In genomic region chr1:223853748-223854147, GRCh38 we compare ENCODE assay signal across 24 cellular contexts. TPM values are rescaled to one million over a fixed set of nuclear protein-coding genes. Genes with fewer than 3 reads are reported as not detected.
DNase-seq lines count a peak whose midpoint lies in the region; ATAC-seq and TF ChIP-seq lines count a peak whose summit lies in the region.
"Had no signal": no experiment of that assay in that cellular context is flagged by ENCODE, and none has a peak within 500 bp of the region (broad histone marks: within the 10 kb centered on the region; RNA-seq: fewer than 3 reads in every experiment).

No MANE protein-coding gene starts in this region.

- intact Hi-C loops in IMR-90 (cut with micrococcal nuclease): no loop called here

- DNase-seq in stimulated activated naive CD8-positive, alpha-beta T cell treated with anti-CD3 and anti-CD28 coated beads, Interleukin-15, amount 100 ng/mL, for 72 hours: no peak
- DNase-seq in stimulated activated naive CD8-positive, alpha-beta T cell treated with anti-CD3 and anti-CD28 coated beads, Interleukin-15, Interleukin-2, amounts not matched to agents 100 U/mL and 50 U/mL, for 24 hours: no peak
- DNase-seq in IMR-90 (no peak), NCI-H2029 treated with DMSO at 0.1 percent for 48 hours (lab: John Stamatoyannopoulos, UW) (no peak), NCI-H524 treated with DMSO at 0.1 percent for 48 hours (lab: John Stamatoyannopoulos, UW) (no peak), activated gamma-delta T cell (lab: John Stamatoyannopoulos, UW) (no peak)
- DNase-seq in stimulated activated effector memory CD8-positive, alpha-beta T cell treated with anti-CD3 and anti-CD28 coated beads, Interleukin-12 subunit alpha, Interleukin-12 subunit beta, amount 100 ng/mL, for 72 hours (ENCODE audit: low spot score in 2 of 2): no peak
- DNase-seq: AML-193; Calu3; CD8-positive, alpha-beta memory T cell; DMS153; GDM1; HCEC 1CT; MG63; NCI-H1048; NCI-H1436; NCI-H187 treated with DMSO at 0.1 percent for 48 hours; NCI-H524 had no signal

- H3K4ac ChIP-seq in IMR-90 (ENCODE audit: low read depth, low read length): peak overlapping the region; percentile 28; the same call in 1 of the 2 replicates

- in situ Hi-C loops in IMR-90 (cut with MboI; ENCODE audit: low sequenced_read_pairs): no loop called here

- H2BK20ac ChIP-seq in IMR-90 (ENCODE audit: low read depth, low read length): peak overlapping the region; percentile 67; the same call in 1 of the 2 replicates

- 0 out of 2 replicates have a peak, but pooled peaks cover 2% of the 10 kb centered on the region for H3K27me3 ChIP-seq in IMR-90 (ENCODE audit: control insufficient read depth, insufficient read depth, low read length)
- H3K27me3 ChIP-seq: MG63 had no signal

- H2BK120ac ChIP-seq in IMR-90 (ENCODE audit: low read depth, low read length): peak overlapping the region; percentile 21; the same call in 1 of the 2 replicates

- no peak overlapping the region for H3K27ac ChIP-seq in IMR-90 (ENCODE audit: insufficient read depth, low read length)
- H3K27ac ChIP-seq: C4-2B, SJSA1 had no signal

- no peak for TF ChIP-seq RAD21 in IMR-90 (IDR thresholded peaks at IDR 0.05; ENCODE audit: low read length)

- H3K9ac ChIP-seq in IMR-90 (ENCODE audit: low read depth, low read length): no peak overlapping the region

- H3K18ac ChIP-seq in IMR-90 (ENCODE audit: low read depth, low read length): no peak overlapping the region

- H3K9me1 ChIP-seq in IMR-90 (ENCODE audit: insufficient read depth, low read length): peaks cover 5% of the 10 kb centered on the region; the same call in 1 of the 2 replicates

- peak overlapping the region; percentile 6; the same call in 2 of the 3 replicates for H2BK15ac ChIP-seq in IMR-90 (ENCODE audit: low read depth, low read length)

- no peaks in the 10 kb centered on the region for H3K36me3 ChIP-seq in IMR-90 (ENCODE audit: control insufficient read depth, insufficient read depth, low read length)
- H3K36me3 ChIP-seq: MG63, SJSA1 had no signal

- TF ChIP-seq POLR2A in IMR-90 (IDR thresholded peaks at IDR 0.05; ENCODE audit: low read depth, low read length): no peak

- H3K9me3 ChIP-seq in IMR-90 (ENCODE audit: control insufficient read depth, insufficient read depth, low read length): no peaks in the 10 kb centered on the region
- H3K9me3 ChIP-seq: MG63, SJSA1 had no signal

- CTCF ChIA-PET in IMR-90 (lab: Yijun Ruan, JAX): interaction anchor here (0.8 kb wide), 1 partner anchor 13 kb away, joined by 3 read pairs; no protein-coding TSS in a partner anchor

- dilution Hi-C loops in IMR-90 (cut with HindIII; ENCODE audit: low sequenced_read_pairs, unreplicated experiment): no loop called here

- H3K79me1 ChIP-seq in IMR-90 (ENCODE audit: low read depth in 1 of 2, low read length in 2 of 2): no peaks in the 10 kb centered on the region

- 85% methylated on average over 1 of the region's 1 CpG; no CpG with 5 or more reads in 1 of the 2 experiments for WGBS in IMR-90 (ENCODE audit: extremely low coverage in 2 of 2, insufficient read length in 1 of 2), 2 experiments

- no peak overlapping the region for H3K27ac Mint-ChIP-seq in stimulated activated naive CD8-positive, alpha-beta T cell treated with anti-CD3 and anti-CD28 coated beads, Interleukin-15, amount 100 ng/mL, for 72 hours
- no peak overlapping the region for H3K27ac Mint-ChIP-seq in stimulated activated effector memory CD8-positive, alpha-beta T cell treated with anti-CD3 and anti-CD28 coated beads, Interleukin-12 subunit alpha, Interleukin-12 subunit beta, amount 100 ng/mL, for 72 hours
- H3K27ac Mint-ChIP-seq: GM23338 had no signal

- POLR2A ChIA-PET in IMR-90 (lab: Charles Lee; ENCODE audit: unreplicated experiment): interaction anchor here (1.3 kb wide), 1 partner anchor 12 kb away, joined by 6 read pairs; no protein-coding TSS in a partner anchor

- no peak overlapping the region for H2BK5ac ChIP-seq in IMR-90 (ENCODE audit: low read depth, low read length, poor library complexity, severe bottlenecking)

- no peaks in the 10 kb centered on the region for H3K36me3 Mint-ChIP-seq in stimulated activated effector memory CD8-positive, alpha-beta T cell treated with anti-CD3 and anti-CD28 coated beads, Interleukin-12 subunit alpha, Interleukin-12 subunit beta, amount 100 ng/mL, for 72 hours
- H3K36me3 Mint-ChIP-seq: CD8-positive, alpha-beta memory T cell had no signal

- no peak overlapping the region for H2AK9ac ChIP-seq in IMR-90 (replicated peaks; ENCODE audit: low read depth, low read length, poor library complexity)

- H4K20me1 ChIP-seq in IMR-90 (ENCODE audit: insufficient read depth, low read length): no peaks in the 10 kb centered on the region

- H3K14ac ChIP-seq in IMR-90 (replicated peaks; ENCODE audit: low read depth, low read length): no peak overlapping the region; the same call in 1 of the 2 replicates

- no peak overlapping the region for H3K4me2 ChIP-seq in IMR-90 (ENCODE audit: low read depth, low read length)
- H3K4me2 ChIP-seq: GM23338 had no signal

- no peak overlapping the region for H4K91ac ChIP-seq in IMR-90 (ENCODE audit: insufficient read depth, low read depth, low read length)

- H4K5ac ChIP-seq in IMR-90 (ENCODE audit: low read depth, low read length): no peak overlapping the region

- H3K9me3 Mint-ChIP-seq in stimulated activated naive CD8-positive, alpha-beta T cell treated with anti-CD3 and anti-CD28 coated beads, Interleukin-15, amount 100 ng/mL, for 72 hours: peaks cover 0 to 7% of the 10 kb centered on the region in 2 donors
- no peaks in the 10 kb centered on the region for H3K9me3 Mint-ChIP-seq in stimulated activated effector memory CD8-positive, alpha-beta T cell treated with anti-CD3 and anti-CD28 coated beads, Interleukin-12 subunit alpha, Interleukin-12 subunit beta, amount 100 ng/mL, for 72 hours
- H3K9me3 Mint-ChIP-seq: CD8-positive, alpha-beta memory T cell; GM23338 had no signal

- BruUV-seq in IMR-90 (replicated peaks; lab: Mats Ljungman, UMichigan): no TSS peak

- peaks cover 7% of the 10 kb centered on the region for H3K27me3 Mint-ChIP-seq in stimulated activated naive CD8-positive, alpha-beta T cell treated with anti-CD3 and anti-CD28 coated beads, Interleukin-15, amount 100 ng/mL, for 72 hours

- H4K8ac ChIP-seq in IMR-90 (ENCODE audit: low read depth in 2 of 2, low read length in 2 of 2): no peak overlapping the region

- H3K4me3 ChIP-seq in IMR-90 (ENCODE audit: insufficient read depth, low read depth, low read length): no peak overlapping the region
- H3K4me3 ChIP-seq: GM23338, K562, MG63, SJSA1 had no signal

- peak; percentile 60 for ATAC-seq in stimulated activated naive CD8-positive, alpha-beta T cell treated with anti-CD3 and anti-CD28 coated beads, Interleukin-15, amount 100 ng/mL, for 72 hours
- no peak for ATAC-seq in stimulated activated naive CD8-positive, alpha-beta T cell treated with anti-CD3 and anti-CD28 coated beads, Interleukin-15, Interleukin-2, amounts not matched to agents 100 U/mL and 50 U/mL, for 24 hours
- ATAC-seq in GM21423 (IDR thresholded peaks at IDR 0.05; ENCODE audit: unreplicated experiment) (peak; percentile 64), IMR-90 (ENCODE audit: low read depth) (no peak)
- peak; percentile 37 for ATAC-seq in stimulated activated effector memory CD8-positive, alpha-beta T cell treated with anti-CD3 and anti-CD28 coated beads, Interleukin-12 subunit alpha, Interleukin-12 subunit beta, amount 100 ng/mL, for 72 hours
- ATAC-seq: GM23338, K562, Right ventricle myocardium inferior had no signal

- no peak for TF ChIP-seq CTCF in IMR-90 (conservative IDR thresholded peaks at IDR 0.05; ENCODE audit: low read depth, low read length)

- H2AFZ ChIP-seq in IMR-90 (replicated peaks; ENCODE audit: low read length, poor library complexity): no peak overlapping the region
- H2AFZ ChIP-seq: GM23338 had no signal

- H3K4me3 Mint-ChIP-seq in stimulated activated naive CD8-positive, alpha-beta T cell treated with anti-CD3 and anti-CD28 coated beads, Interleukin-15, amount 100 ng/mL, for 72 hours: no peak overlapping the region
- H3K4me3 Mint-ChIP-seq in stimulated activated effector memory CD8-positive, alpha-beta T cell treated with anti-CD3 and anti-CD28 coated beads, Interleukin-12 subunit alpha, Interleukin-12 subunit beta, amount 100 ng/mL, for 72 hours: no peak overlapping the region
- H3K4me3 Mint-ChIP-seq: CD8-positive, alpha-beta memory T cell; GM23338 had no signal

- peaks cover 4% of the 10 kb centered on the region for H3K4me1 ChIP-seq in IMR-90 (ENCODE audit: control insufficient read depth, insufficient read depth, low read length)

- no peak overlapping the region for H3K56ac ChIP-seq in IMR-90 (ENCODE audit: extremely low read depth, insufficient read depth, low read length)

- peak overlapping the region; percentile 3; the same call in 1 of the 2 replicates for H2AK5ac ChIP-seq in IMR-90 (ENCODE audit: low read depth, low read length)

- H3K4me1 Mint-ChIP-seq in stimulated activated naive CD8-positive, alpha-beta T cell treated with anti-CD3 and anti-CD28 coated beads, Interleukin-15, amount 100 ng/mL, for 72 hours: peaks cover 11% of the 10 kb centered on the region
- no peaks in the 10 kb centered on the region for H3K4me1 Mint-ChIP-seq in stimulated activated effector memory CD8-positive, alpha-beta T cell treated with anti-CD3 and anti-CD28 coated beads, Interleukin-12 subunit alpha, Interleukin-12 subunit beta, amount 100 ng/mL, for 72 hours
- H3K4me1 Mint-ChIP-seq: CD8-positive, alpha-beta memory T cell; GM23338 had no signal

- no peak overlapping the region; the same call in 1 of the 2 replicates for H3K23ac ChIP-seq in IMR-90 (ENCODE audit: low read depth, low read length)

TF ChIP-seq in IMR-90, 13 proteins besides CTCF, POLR2A, EP300 and RAD21 (continues in another document):
- TF ChIP-seq RCOR1 (IDR thresholded peaks at IDR 0.05; ENCODE audit: insufficient replicate concordance, low read length) (no peak), NFE2L2 (IDR thresholded peaks at IDR 0.05; ENCODE audit: low read depth, low read length) (no peak), MAFK (IDR thresholded peaks at IDR 0.05; ENCODE audit: low read depth, low read length) (no peak), MAZ (IDR thresholded peaks at IDR 0.05; ENCODE audit: borderline replicate concordance, low read depth, low read length) (no peak), USF2 (IDR thresholded peaks at IDR 0.05; ENCODE audit: low read depth, low read length) (no peak), RFX5 (IDR thresholded peaks at IDR 0.05; ENCODE audit: low read depth, low read length) (no peak), FOS (IDR thresholded peaks at IDR 0.05; ENCODE audit: low read depth, low read length) (no peak)

RNA-seq across cellular contexts. Expression of gene TP53BP2, which starts 8.0 kb away (rescaled TPM):
- total RNA-seq in IMR-90 (2012; rRNA removed): 35.0 and 35.8 TPM in 2 replicates
- 19.2 and 19.9 TPM in 2 replicates for polyA plus RNA-seq in IMR-90 (2012; rRNA removed)
- polyA plus RNA-seq in IMR-90 (2012; cell fraction: cytosol; rRNA removed): 9.9 and 11.5 TPM in 2 replicates
- polyA plus RNA-seq in IMR-90 (2012; cell fraction: nucleus; rRNA removed; ENCODE audit: low replicate concordance): 10.3 and 34.6 TPM in 2 replicates

Comparison
In these comparisons a context has a peak if more than half of its experiments do, and no peak if none do; other contexts are left out.
1. ATAC-seq: peak in stimulated activated naive CD8-positive, alpha-beta T cell treated with anti-CD3 and anti-CD28 coated beads, Interleukin-15, amount 100 ng/mL, for 72 hours (single experiment), GM21423 (single experiment) and stimulated activated effector memory CD8-positive, alpha-beta T cell treated with anti-CD3 and anti-CD28 coated beads, Interleukin-12 subunit alpha, Interleukin-12 subunit beta, amount 100 ng/mL, for 72 hours (single experiment); none in stimulated activated naive CD8-positive, alpha-beta T cell treated with anti-CD3 and anti-CD28 coated beads, Interleukin-15, Interleukin-2, amounts not matched to agents 100 U/mL and 50 U/mL, for 24 hours (single experiment) and IMR-90 (single experiment).